10 cellular contexts compared by ENCODE assay signal in genomic region chr21:45438391-45439145, GRCh38. TPM values are rescaled to one million over a fixed set of nuclear protein-coding genes. Genes with fewer than 3 reads are reported as not detected.
DNase-seq lines count a peak whose midpoint lies in the region; ATAC-seq and TF ChIP-seq lines count a peak whose summit lies in the region.
"Had no signal": no experiment of that assay in that cellular context is flagged by ENCODE, and none has a peak within 500 bp of the region (broad histone marks: within the 10 kb centered on the region; RNA-seq: fewer than 3 reads in every experiment).

No MANE protein-coding gene starts in this region.

- WGBS in suprapubic skin: 55% methylated on average over 18 of the region's 26 CpGs

- H3K27ac ChIP-seq in duodenal mucosa (ENCODE audit: low read depth, low read length) (peak overlapping the region; percentile 80), suprapubic skin (peak overlapping the region; percentile 68)

- TF ChIP-seq EP300 in suprapubic skin (IDR thresholded peaks at IDR 0.05): no peak

- H3K27me3 ChIP-seq in MG63: no peaks in the 10 kb centered on the region
- no peaks in the 10 kb centered on the region for H3K27me3 ChIP-seq in duodenal mucosa (ENCODE audit: control insufficient read depth in 1 of 2, insufficient read depth in 2 of 2, low read length in 2 of 2)
- H3K27me3 ChIP-seq in suprapubic skin: no peaks in the 10 kb centered on the region

- H3K9me3 ChIP-seq in MG63: no peaks in the 10 kb centered on the region
- no peaks in the 10 kb centered on the region for H3K9me3 ChIP-seq in duodenal mucosa (ENCODE audit: control insufficient read depth in 1 of 2, low read length in 2 of 2)
- H3K9me3 ChIP-seq in mucosa of descending colon: no peaks in the 10 kb centered on the region
- no peaks in the 10 kb centered on the region for H3K9me3 ChIP-seq in suprapubic skin
- H3K9me3 ChIP-seq: SK-N-SH had no signal

- TF ChIP-seq CTCF in mucosa of descending colon (IDR thresholded peaks at IDR 0.05) (no peak), suprapubic skin (IDR thresholded peaks at IDR 0.05) (no peak)

- peak overlapping the region; percentile 43 to 56 for H3K9ac ChIP-seq in duodenal mucosa (ENCODE audit: low read depth in 1 of 2, low read length in 2 of 2)
- H3K9ac ChIP-seq: SK-N-SH had no signal

- ATAC-seq in mucosa of descending colon (no peak), HG03196 (IDR thresholded peaks at IDR 0.05; ENCODE audit: unreplicated experiment) (no peak), HG02973 (IDR thresholded peaks at IDR 0.05; ENCODE audit: unreplicated experiment) (no peak)

- TF ChIP-seq POLR2A in suprapubic skin (IDR thresholded peaks at IDR 0.05): no peak

- H3K4me1 ChIP-seq in duodenal mucosa (ENCODE audit: control insufficient read depth in 1 of 2, insufficient read depth in 2 of 2, low read length in 2 of 2): peaks cover 4 to 17% of the 10 kb centered on the region in 2 donors
- H3K4me1 ChIP-seq in mucosa of descending colon (ENCODE audit: low read depth): peaks cover 9% of the 10 kb centered on the region
- peaks cover 40% of the 10 kb centered on the region for H3K4me1 ChIP-seq in suprapubic skin

- DNase-seq in MG63 (no peak), mucosa of descending colon (peak in 2 of 3 donors; percentile 28 to 46), suprapubic skin (ENCODE audit: low spot score in 2 of 2) (no peak), GM19238 (ENCODE audit: insufficient read length, low spot score) (no peak), HPDE6-E6E7 (ENCODE audit: extremely low spot score) (no peak)
- DNase-seq: NCI-H510A had no signal

- H3K36me3 ChIP-seq in MG63: no peaks in the 10 kb centered on the region
- no peaks in the 10 kb centered on the region for H3K36me3 ChIP-seq in duodenal mucosa (ENCODE audit: control insufficient read depth in 1 of 2, insufficient read depth in 2 of 2, low read length in 2 of 2)
- H3K36me3 ChIP-seq in mucosa of descending colon (ENCODE audit: low read depth): no peaks in the 10 kb centered on the region
- H3K36me3 ChIP-seq in suprapubic skin: no peaks in the 10 kb centered on the region

- H3K4me3 ChIP-seq in MG63 (peak overlapping the region; percentile 37), duodenal mucosa (ENCODE audit: low read depth in 1 of 2, low read length in 2 of 2) (peak overlapping the region; percentile 38 to 65), mucosa of descending colon (no peak overlapping the region), suprapubic skin (peak overlapping the region; percentile 43)

- intact Hi-C loops in mucosa of descending colon (cut with DNase I, micrococcal nuclease): loop anchor here (5.0 kb wide), 2 partner anchors 146 to 296 kb away; no protein-coding TSS in a partner anchor

RNA-seq across cellular contexts. Expression of gene COL18A1, which starts 33.6 kb away (rescaled TPM):
- total RNA-seq in MG63 (2014; rRNA removed; shearing (Covaris generic); ENCODE audit: low replicate concordance): 22.4 and 26.4 TPM in 2 replicates
- 10 to 100 TPM in 2 of 3 donors, 1 to 10 TPM in 1; 4.6 to 46.9 (median 21.3) TPM for total RNA-seq in mucosa of descending colon
- 100 to 1,000 TPM in 2 of 4 donors, 10 to 100 TPM in 2; 71.9 to 157 (median 101) TPM for total RNA-seq in suprapubic skin

Comparison
In these comparisons a context has a peak if more than half of its experiments do, and no peak if none do; other contexts are left out.
1. DNase-seq: peak in mucosa of descending colon (2 of 3); none in MG63 (single experiment), suprapubic skin (0 of 2), GM19238 (single experiment) and HPDE6-E6E7 (single experiment).